Comparison of ENCODE assay signal across 33 cellular contexts in the genomic region with DNA sequence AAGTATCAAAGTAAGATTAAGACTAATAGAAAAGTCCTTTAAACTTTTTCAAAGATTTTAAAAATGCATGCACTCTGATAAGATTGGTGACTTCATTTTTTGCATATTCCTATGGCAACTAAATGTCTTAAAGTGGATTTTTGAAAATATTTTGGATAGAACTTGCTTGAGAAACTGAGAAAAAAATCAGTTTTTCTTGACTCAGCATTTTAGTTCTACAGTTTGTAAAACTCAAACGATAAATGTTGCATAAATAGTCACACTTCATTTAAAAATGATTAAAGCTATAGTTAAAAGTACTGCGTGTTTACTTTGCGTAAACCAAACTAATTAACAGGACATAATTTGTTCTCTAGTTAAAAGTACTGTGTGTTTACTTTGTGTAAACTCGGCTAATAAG. TPM values are rescaled to one million over a fixed set of nuclear protein-coding genes. Genes with fewer than 3 reads are reported as not detected.
"Had no signal": no experiment of that assay in that cellular context is flagged by ENCODE, and none has a peak within 500 bp of the region (broad histone marks: within the 10 kb centered on the region; RNA-seq: fewer than 3 reads in every experiment).

No MANE protein-coding gene starts in this region.

- H3K4me1 ChIP-seq: colonic mucosa, esophagus squamous epithelium, gastrocnemius medialis, heart right ventricle, left lung, lower lobe of right lung had no signal

- H3K36me3 Mint-ChIP-seq: mesothelial cell of epicardium, naive B cell had no signal

- H3K27ac Mint-ChIP-seq: dendritic cell treated with granulocyte-macrophage colony-stimulating factor and Interleukin-4, amounts not matched to agents 40 ng/mL and 50 ng/mL, for 4 days; effector memory CD8-positive, alpha-beta T cell; endodermal cell; mesothelial cell of epicardium; naive B cell had no signal

- DNase-seq: colonic mucosa; cortex of kidney; effector CD8-positive, alpha-beta T cell; effector memory CD8-positive, alpha-beta T cell; endodermal cell; erythroblast; esophagus squamous epithelium; foreskin fibroblast; foreskin melanocyte; gastrocnemius medialis; glutamatergic neuron; head of caudate nucleus; heart right ventricle; hippocampal formation; left cardiac atrium; left lung; left ventricle myocardium superior; lower lobe of right lung; mesenchymal stem cell; mucosa of descending colon; naive B cell had no signal

- H3K4me3 Mint-ChIP-seq: dendritic cell treated with granulocyte-macrophage colony-stimulating factor and Interleukin-4, amounts not matched to agents 40 ng/mL and 50 ng/mL, for 4 days; effector memory CD8-positive, alpha-beta T cell; endodermal cell; mesothelial cell of epicardium; naive B cell had no signal

- H3K36me3 ChIP-seq: colonic mucosa, esophagus squamous epithelium, gastrocnemius medialis, heart right ventricle, left lung, lower lobe of right lung had no signal

- H3K4me3 ChIP-seq: colonic mucosa, esophagus squamous epithelium, gastrocnemius medialis, heart right ventricle, left lung, lower lobe of right lung, mucosa of descending colon had no signal

- ATAC-seq: effector memory CD8-positive, alpha-beta T cell; esophagus mucosa; gastrocnemius medialis; heart right ventricle; left cardiac atrium; left lung; left ventricle myocardium superior; lower lobe of right lung; mucosa of descending colon had no signal

- H3K9me3 ChIP-seq: colonic mucosa, esophagus squamous epithelium, gastrocnemius medialis, heart right ventricle, left lung, lower lobe of right lung, mucosa of descending colon had no signal

- H3K27me3 Mint-ChIP-seq: dendritic cell treated with granulocyte-macrophage colony-stimulating factor and Interleukin-4, amounts not matched to agents 40 ng/mL and 50 ng/mL, for 4 days; effector memory CD8-positive, alpha-beta T cell; naive B cell had no signal

- FAIRE-seq: endometrium, islet of Langerhans, keratinocyte had no signal

- H3K4me1 Mint-ChIP-seq: mesothelial cell of epicardium, naive B cell had no signal

- H3K27ac ChIP-seq: colonic mucosa, epithelial cell of prostate, esophagus squamous epithelium, gastrocnemius medialis, heart right ventricle, left lung, lower lobe of right lung had no signal

- H3K27me3 ChIP-seq: colonic mucosa, esophagus squamous epithelium, gastrocnemius medialis, heart right ventricle, left lung had no signal

RNA-seq across cellular contexts. Expression of a gene that starts 28.4 kb away (rescaled TPM):
- total RNA-seq: colonic mucosa, dermis microvascular lymphatic vessel endothelial cell, esophagus mucosa, esophagus squamous epithelium, gastrocnemius medialis, glomerular endothelial cell, left lung, lower lobe of right lung, lung microvascular endothelial cell, mesenteric fat pad, mucosa of descending colon, myocyte had no signal
